16 cellular contexts compared by ENCODE assay signal in genomic region chr7:38700111-38700510, GRCh38.
DNase-seq lines count a peak whose midpoint lies in the region; ATAC-seq and TF ChIP-seq lines count a peak whose summit lies in the region.
"Had no signal": no experiment of that assay in that cellular context is flagged by ENCODE, and none has a peak within 500 bp of the region (broad histone marks: within the 10 kb centered on the region; RNA-seq: fewer than 3 reads in every experiment).

No MANE protein-coding gene starts in this region.

- no TSS peak for BruUV-seq in MCF 10A (replicated peaks; lab: Mats Ljungman, UMichigan)
- BruUV-seq in PC-3 (replicated peaks; lab: Mats Ljungman, UMichigan): no TSS peak

- intact Hi-C loops in MCF 10A (cut with micrococcal nuclease) (no loop called here), breast epithelium (cut with DNase I; ENCODE audit: low total_unique reads) (loop anchor here (5.0 kb wide), 1 partner anchor 238 kb away; no protein-coding TSS in a partner anchor), PC-3 (cut with micrococcal nuclease) (loop anchor here (5.0 kb wide), 1 partner anchor 47 kb away; no protein-coding TSS in a partner anchor), left lung (cut with DNase I) (no loop called here), aorta (cut with DNase I) (no loop called here)

- H3K4me1 Mint-ChIP-seq in MCF 10A (ENCODE audit: insufficient read depth, unreplicated experiment) (peaks cover 33% of the 10 kb centered on the region), HFFc6 (ENCODE audit: low read depth) (peaks cover 16% of the 10 kb centered on the region; the same call in 1 of the 2 replicates)
- H3K4me1 Mint-ChIP-seq: B cell had no signal

- H3K36me3 Mint-ChIP-seq in MCF 10A (ENCODE audit: insufficient read depth, unreplicated experiment) (no peaks in the 10 kb centered on the region), HFFc6 (ENCODE audit: low read depth) (no peaks in the 10 kb centered on the region)

- ATAC-seq in PC-3 (no peak), left lung (peak; percentile 47), aorta (ENCODE audit: low FRiP score) (peak; percentile 38)
- ATAC-seq: HCT116 had no signal

- TF ChIP-seq CTCF in MCF 10A (IDR thresholded peaks at IDR 0.05; ENCODE audit: unreplicated experiment): no peak
- no peak for TF ChIP-seq CTCF in breast epithelium (IDR thresholded peaks at IDR 0.05)
- no peak for TF ChIP-seq CTCF in PC-3 (conservative IDR thresholded peaks at IDR 0.05; ENCODE audit: low read depth, low read length)
- TF ChIP-seq CTCF in left lung (IDR thresholded peaks at IDR 0.05): no peak
- no peak for TF ChIP-seq CTCF in HFFc6 (IDR thresholded peaks at IDR 0.05)

- H3F3A ChIP-seq in PC-3 (ENCODE audit: low read length, unreplicated experiment): peaks cover 12% of the 10 kb centered on the region

- no peak overlapping the region for H2AFZ ChIP-seq in PC-3 (ENCODE audit: low read length)
- H2AFZ ChIP-seq: GM23248 had no signal

- no peak overlapping the region for H3K4me3 Mint-ChIP-seq in MCF 10A (ENCODE audit: unreplicated experiment)
- no peak overlapping the region for H3K4me3 Mint-ChIP-seq in HFFc6
- H3K4me3 Mint-ChIP-seq: B cell; CD4-positive, alpha-beta T cell had no signal

- H3K36me3 ChIP-seq in breast epithelium (no peaks in the 10 kb centered on the region), PC-3 (ENCODE audit: low read depth, low read length) (no peaks in the 10 kb centered on the region), left lung (no peaks in the 10 kb centered on the region), aorta (ENCODE audit: control insufficient read depth in 1 of 2, insufficient read depth in 2 of 2, low read length in 1 of 2) (no peaks in the 10 kb centered on the region)

- H3K4me2 ChIP-seq in PC-3 (ENCODE audit: low read length): no peak overlapping the region

- H3K27me3 Mint-ChIP-seq in MCF 10A (ENCODE audit: insufficient read depth, unreplicated experiment) (no peaks in the 10 kb centered on the region), HFFc6 (ENCODE audit: insufficient read depth) (peaks cover 5% of the 10 kb centered on the region)

- H3K9me3 Mint-ChIP-seq in MCF 10A (ENCODE audit: unreplicated experiment) (no peaks in the 10 kb centered on the region), HFFc6 (no peaks in the 10 kb centered on the region)
- H3K9me3 Mint-ChIP-seq: CD4-positive, alpha-beta T cell had no signal

- H3K4me3 ChIP-seq in breast epithelium: no peak overlapping the region
- H3K4me3 ChIP-seq in PC-3 (ENCODE audit: low read length): no peak overlapping the region
- H3K4me3 ChIP-seq in left lung: no peak overlapping the region
- no peak overlapping the region for H3K4me3 ChIP-seq in aorta (ENCODE audit: low read length in 2 of 2)
- H3K4me3 ChIP-seq: GM23248 had no signal

- no peaks in the 10 kb centered on the region for H4K20me1 ChIP-seq in PC-3 (ENCODE audit: low read length)

- H3K27ac ChIP-seq in breast epithelium: no peak overlapping the region
- H3K27ac ChIP-seq in PC-3 (ENCODE audit: low read length): no peak overlapping the region
- H3K27ac ChIP-seq in left lung: no peak overlapping the region
- H3K27ac ChIP-seq in aorta (ENCODE audit: low read depth in 1 of 2, low read length in 2 of 2): no peak overlapping the region
- H3K27ac ChIP-seq: GM23248 had no signal

- POLR2A ChIA-PET in MCF 10A (lab: Yijun Ruan, JAX) (no interaction called here), PC-3 (lab: Charles Lee; ENCODE audit: unreplicated experiment) (no interaction called here)

- no peaks in the 10 kb centered on the region for H3K9me3 ChIP-seq in breast epithelium
- H3K9me3 ChIP-seq in PC-3 (ENCODE audit: low read length): no peaks in the 10 kb centered on the region
- H3K9me3 ChIP-seq in left lung: no peaks in the 10 kb centered on the region
- H3K9me3 ChIP-seq in aorta (ENCODE audit: control insufficient read depth, low read length): no peaks in the 10 kb centered on the region

- TF ChIP-seq POLR2A in breast epithelium (IDR thresholded peaks at IDR 0.05): no peak

- H3K27me3 ChIP-seq in breast epithelium (no peaks in the 10 kb centered on the region), PC-3 (ENCODE audit: low read length) (no peaks in the 10 kb centered on the region), left lung (no peaks in the 10 kb centered on the region), aorta (ENCODE audit: control insufficient read depth in 1 of 2, insufficient read depth in 2 of 2, low read length in 1 of 2) (no peaks in the 10 kb centered on the region)

- H3K9ac ChIP-seq in PC-3 (ENCODE audit: low read length): no peak overlapping the region
- H3K9ac ChIP-seq: GM23248 had no signal

- CTCF ChIA-PET in MCF 10A (lab: Yijun Ruan, JAX) (no interaction called here), PC-3 (lab: Charles Lee) (no interaction called here)

- 15% methylated on average over 5 of the region's 5 CpGs for WGBS in aorta, 2 donors

- no peaks in the 10 kb centered on the region for H3K9me2 ChIP-seq in PC-3 (replicated peaks; ENCODE audit: low read length)

- H3K4me1 ChIP-seq in breast epithelium: no peaks in the 10 kb centered on the region
- H3K4me1 ChIP-seq in PC-3 (ENCODE audit: insufficient read depth, low read length): peaks cover 31% of the 10 kb centered on the region
- no peaks in the 10 kb centered on the region for H3K4me1 ChIP-seq in left lung
- H3K4me1 ChIP-seq in aorta (ENCODE audit: control insufficient read depth in 1 of 2, insufficient read depth in 2 of 2, low read length in 2 of 2): no peaks in the 10 kb centered on the region

- H3K27ac Mint-ChIP-seq in MCF 10A (ENCODE audit: low read depth, unreplicated experiment) (no peak overlapping the region), HFFc6 (no peak overlapping the region)
- H3K27ac Mint-ChIP-seq: B cell; CD4-positive, alpha-beta T cell had no signal

- peak; percentile 49 for DNase-seq in MCF 10A (ENCODE audit: unreplicated experiment)
- DNase-seq in breast epithelium (ENCODE audit: low spot score in 2 of 2): no peak
- peak; percentile 54 for DNase-seq in PC-3
- DNase-seq in left lung: no peak
- DNase-seq in aorta: no peak
- DNase-seq in effector CD8-positive, alpha-beta T cell (lab: John Stamatoyannopoulos, UW): no peak
- DNase-seq in HFFc6: no peak
- DNase-seq in HuH-7.5 (ENCODE audit: low spot score): no peak
- DNase-seq: 8988T; C1 segment of cervical spinal cord; Calu3; CD4-positive, alpha-beta T cell; DMS79 treated with DMSO at 0.1 percent for 48 hours had no signal

- no peaks in the 10 kb centered on the region for H3K79me2 ChIP-seq in PC-3 (ENCODE audit: low read length)

Comparison
In these comparisons a context has a peak if more than half of its experiments do, and no peak if none do; other contexts are left out.
1. DNase-seq: peak in MCF 10A (single experiment) and PC-3 (single experiment); none in breast epithelium (0 of 2), left lung (0 of 2), aorta (0 of 2), effector CD8-positive, alpha-beta T cell (single experiment), HFFc6 (single experiment) and HuH-7.5 (single experiment).
2. intact Hi-C loops: an anchor here in breast epithelium (5.0 kb wide) and PC-3 (5.0 kb wide); none called in MCF 10A, left lung and aorta.